9 cellular contexts compared by ENCODE assay signal in genomic region chrX:20139966-20140365, GRCh38. TPM values are rescaled to one million over a fixed set of nuclear protein-coding genes. Genes with fewer than 3 reads are reported as not detected.
DNase-seq lines count a peak whose midpoint lies in the region; ATAC-seq and TF ChIP-seq lines count a peak whose summit lies in the region.
"Had no signal": no experiment of that assay in that cellular context is flagged by ENCODE, and none has a peak within 500 bp of the region (broad histone marks: within the 10 kb centered on the region; RNA-seq: fewer than 3 reads in every experiment).

No MANE protein-coding gene starts in this region.

- no peak overlapping the region for H3K27ac ChIP-seq in CD4-positive, CD25-positive, alpha-beta regulatory T cell (ENCODE audit: insufficient read depth, low read length, poor library complexity, severe bottlenecking)
- H3K27ac ChIP-seq in neural cell (ENCODE audit: low read length), result peak overlapping the region; percentile 68

- H3K9me3 Mint-ChIP-seq in CD4-positive, CD25-positive, alpha-beta regulatory T cell, result no peaks in the 10 kb centered on the region

- peaks cover 21% of the 10 kb centered on the region for H3K4me1 ChIP-seq in CD4-positive, CD25-positive, alpha-beta regulatory T cell (ENCODE audit: control insufficient read depth, insufficient read depth, low read length, poor library complexity, severe bottlenecking)
- H3K4me1 ChIP-seq in Loucy (ENCODE audit: insufficient read depth, low read length, poor library complexity, severe bottlenecking), result peaks cover 55% of the 10 kb centered on the region

- H3K9me2 ChIP-seq in Loucy (replicated peaks; ENCODE audit: low read depth, low read length), result no peaks in the 10 kb centered on the region
- H3K9me2 ChIP-seq in neural cell (ENCODE audit: insufficient read depth, low read length), result no peaks in the 10 kb centered on the region

- H3K79me2 ChIP-seq in Loucy (ENCODE audit: insufficient read depth, low read length) (peaks cover 63% of the 10 kb centered on the region), neural cell (replicated peaks; ENCODE audit: insufficient read depth, low read length) (peaks cover 29% of the 10 kb centered on the region)

- no peak for ATAC-seq in CD4-positive, CD25-positive, alpha-beta regulatory T cell (ENCODE audit: low read depth in 2 of 2)
- ATAC-seq in GM21360 (IDR thresholded peaks at IDR 0.05; ENCODE audit: unreplicated experiment), result no peak

- H3K4me3 ChIP-seq in CD4-positive, CD25-positive, alpha-beta regulatory T cell (ENCODE audit: low read depth, low read length), result peak overlapping the region; percentile 96
- H3K4me3 ChIP-seq in Loucy (ENCODE audit: low read length, poor library complexity, severe bottlenecking), result peak overlapping the region; percentile 99
- H3K4me3 ChIP-seq in neural cell (ENCODE audit: low read length), result peak overlapping the region; percentile 82

- no peak for TF ChIP-seq RAD21 in neural cell (conservative IDR thresholded peaks at IDR 0.05)

- H3F3A ChIP-seq in Loucy (ENCODE audit: low read depth), result no peaks in the 10 kb centered on the region; the same call in 1 of the 2 replicates
- H3F3A ChIP-seq in neural cell (ENCODE audit: insufficient read depth, low read length, poor library complexity, severe bottlenecking), result no peaks in the 10 kb centered on the region

- no peak for TF ChIP-seq EP300 in neural cell (conservative IDR thresholded peaks at IDR 0.05; ENCODE audit: poor library complexity, severe bottlenecking)

- H3K4me2 ChIP-seq in Loucy (ENCODE audit: low read depth, low read length, poor library complexity, severe bottlenecking) (peak overlapping the region; percentile 92), neural cell (ENCODE audit: low read length) (peak overlapping the region; percentile 59)

- peaks cover 27% of the 10 kb centered on the region for H3K36me3 Mint-ChIP-seq in CD4-positive, CD25-positive, alpha-beta regulatory T cell

- peaks cover 18 to 57% (median 30%) of the 10 kb centered on the region in 4 donors for H3K4me1 Mint-ChIP-seq in CD4-positive, CD25-positive, alpha-beta regulatory T cell

- no peak for DNase-seq in CD4-positive, CD25-positive, alpha-beta regulatory T cell
- DNase-seq in dedifferentiated amniotic fluid mesenchymal stem cell (ENCODE audit: extremely low spot score), result peak; percentile 26
- no peak for DNase-seq in NCI-H2029 treated with DMSO at 0.1 percent for 48 hours (lab: John Stamatoyannopoulos, UW)
- DNase-seq in NAMALWA (ENCODE audit: low spot score), result no peak
- DNase-seq in NCI-H1694 treated with DMSO at 0.1 percent for 48 hours (lab: John Stamatoyannopoulos, UW), result no peak
- DNase-seq: NCI-H510A had no signal

- H3K27ac Mint-ChIP-seq in CD4-positive, CD25-positive, alpha-beta regulatory T cell, result peak overlapping the region; percentile 11 to 97 (median 97)

- no peaks in the 10 kb centered on the region for H3K27me3 Mint-ChIP-seq in CD4-positive, CD25-positive, alpha-beta regulatory T cell

- H2AFZ ChIP-seq in Loucy (ENCODE audit: low read length) (no peak overlapping the region), neural cell (ENCODE audit: low read depth, low read length) (no peak overlapping the region)

- H4K20me1 ChIP-seq in Loucy (ENCODE audit: insufficient read depth, low read length, poor library complexity, severe bottlenecking) (peaks cover 49% of the 10 kb centered on the region), neural cell (ENCODE audit: insufficient read depth) (no peaks in the 10 kb centered on the region)

- H3K9ac ChIP-seq in Loucy (ENCODE audit: low read depth, low read length, poor library complexity, severe bottlenecking) (peak overlapping the region; percentile 91), neural cell (ENCODE audit: low read length) (peak overlapping the region; percentile 76)

- no peaks in the 10 kb centered on the region for H3K27me3 ChIP-seq in CD4-positive, CD25-positive, alpha-beta regulatory T cell (ENCODE audit: control insufficient read depth, insufficient read depth, low read length)
- no peaks in the 10 kb centered on the region for H3K27me3 ChIP-seq in Loucy (ENCODE audit: insufficient read depth, low read length, poor library complexity, severe bottlenecking)
- no peaks in the 10 kb centered on the region for H3K27me3 ChIP-seq in neural cell (ENCODE audit: insufficient read depth, low read depth, low read length)

- peak overlapping the region; percentile 92 to 94 (median 94) for H3K4me3 Mint-ChIP-seq in CD4-positive, CD25-positive, alpha-beta regulatory T cell

- TF ChIP-seq CTCF in Loucy (conservative IDR thresholded peaks at IDR 0.05; ENCODE audit: low read length) (no peak), neural cell (IDR thresholded peaks at IDR 0.05; ENCODE audit: poor library complexity, severe bottlenecking) (no peak)

- H3K9me3 ChIP-seq in CD4-positive, CD25-positive, alpha-beta regulatory T cell (ENCODE audit: control insufficient read depth in 2 of 2, low read length in 2 of 2), result no peaks in the 10 kb centered on the region
- H3K9me3 ChIP-seq in Loucy (ENCODE audit: insufficient read depth, low read depth, low read length) (no peaks in the 10 kb centered on the region), neural cell (ENCODE audit: low read length) (no peaks in the 10 kb centered on the region)

- H3K36me3 ChIP-seq in CD4-positive, CD25-positive, alpha-beta regulatory T cell (ENCODE audit: control insufficient read depth, insufficient read depth, low read length), result peaks cover 27% of the 10 kb centered on the region
- peaks cover 22% of the 10 kb centered on the region; the same call in 1 of the 2 replicates for H3K36me3 ChIP-seq in Loucy (ENCODE audit: insufficient read depth, low read length)
- no peaks in the 10 kb centered on the region for H3K36me3 ChIP-seq in neural cell (ENCODE audit: insufficient read depth, low read length)

TF ChIP-seq in neural cell, 6 proteins besides CTCF, POLR2A, EP300 and RAD21:
- TF ChIP-seq EZH2 (IDR thresholded peaks at IDR 0.05; ENCODE audit: borderline replicate concordance, insufficient read depth, low read length, poor library complexity, severe bottlenecking) (no peak), TAF1 (IDR thresholded peaks at IDR 0.05; ENCODE audit: low read depth) (no peak), SMC3 (conservative IDR thresholded peaks at IDR 0.05; ENCODE audit: poor library complexity) (no peak), POLR2AphosphoS5 (IDR thresholded peaks at IDR 0.05) (no peak), MXI1 (conservative IDR thresholded peaks at IDR 0.05; ENCODE audit: poor library complexity, severe bottlenecking) (no peak)
- TF ChIP-seq, protein P1, sequence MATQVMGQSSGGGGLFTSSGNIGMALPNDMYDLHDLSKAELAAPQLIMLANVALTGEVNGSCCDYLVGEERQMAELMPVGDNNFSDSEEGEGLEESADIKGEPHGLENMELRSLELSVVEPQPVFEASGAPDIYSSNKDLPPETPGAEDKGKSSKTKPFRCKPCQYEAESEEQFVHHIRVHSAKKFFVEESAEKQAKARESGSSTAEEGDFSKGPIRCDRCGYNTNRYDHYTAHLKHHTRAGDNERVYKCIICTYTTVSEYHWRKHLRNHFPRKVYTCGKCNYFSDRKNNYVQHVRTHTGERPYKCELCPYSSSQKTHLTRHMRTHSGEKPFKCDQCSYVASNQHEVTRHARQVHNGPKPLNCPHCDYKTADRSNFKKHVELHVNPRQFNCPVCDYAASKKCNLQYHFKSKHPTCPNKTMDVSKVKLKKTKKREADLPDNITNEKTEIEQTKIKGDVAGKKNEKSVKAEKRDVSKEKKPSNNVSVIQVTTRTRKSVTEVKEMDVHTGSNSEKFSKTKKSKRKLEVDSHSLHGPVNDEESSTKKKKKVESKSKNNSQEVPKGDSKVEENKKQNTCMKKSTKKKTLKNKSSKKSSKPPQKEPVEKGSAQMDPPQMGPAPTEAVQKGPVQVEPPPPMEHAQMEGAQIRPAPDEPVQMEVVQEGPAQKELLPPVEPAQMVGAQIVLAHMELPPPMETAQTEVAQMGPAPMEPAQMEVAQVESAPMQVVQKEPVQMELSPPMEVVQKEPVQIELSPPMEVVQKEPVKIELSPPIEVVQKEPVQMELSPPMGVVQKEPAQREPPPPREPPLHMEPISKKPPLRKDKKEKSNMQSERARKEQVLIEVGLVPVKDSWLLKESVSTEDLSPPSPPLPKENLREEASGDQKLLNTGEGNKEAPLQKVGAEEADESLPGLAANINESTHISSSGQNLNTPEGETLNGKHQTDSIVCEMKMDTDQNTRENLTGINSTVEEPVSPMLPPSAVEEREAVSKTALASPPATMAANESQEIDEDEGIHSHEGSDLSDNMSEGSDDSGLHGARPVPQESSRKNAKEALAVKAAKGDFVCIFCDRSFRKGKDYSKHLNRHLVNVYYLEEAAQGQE (IDR thresholded peaks at IDR 0.05; ENCODE audit: borderline replicate concordance), result no peak

RNA-seq across cellular contexts. Expression of gene EIF1AX, which starts 1.7 kb away (rescaled TPM):
- 59.8 TPM for total RNA-seq in CD4-positive, CD25-positive, alpha-beta regulatory T cell
- 10 to 100 TPM; 40.9 to 81.1 (median 77.1) TPM for polyA plus RNA-seq in CD4-positive, CD25-positive, alpha-beta regulatory T cell
- polyA plus RNA-seq in neural cell, result 46.3 and 67.1 TPM in 2 replicates
- 59.4 and 70.7 TPM in 2 replicates for polyA minus RNA-seq in neural cell

RNA-seq across cellular contexts. Expression of gene MAP7D2, which starts 23.3 kb away (rescaled TPM):
- 0.99 TPM for total RNA-seq in CD4-positive, CD25-positive, alpha-beta regulatory T cell
- under 1 TPM in 2 of 4 donors, not detected in 2; 0.22 to 0.30 TPM for polyA plus RNA-seq in CD4-positive, CD25-positive, alpha-beta regulatory T cell
- polyA plus RNA-seq in neural cell, result 3.5 and 6.4 TPM in 2 replicates
- polyA minus RNA-seq in neural cell, result 3.9 and 4.3 TPM in 2 replicates
